8 cellular contexts compared by ENCODE assay signal in genomic region chr11:75351541-75352416, GRCh38. TPM values are rescaled to one million over a fixed set of nuclear protein-coding genes. Genes with fewer than 3 reads are reported as not detected.
A peak's percentile ranks its signal among the peaks of the same experiment; 100 is the strongest.
DNase-seq lines count a peak whose midpoint lies in the region; ATAC-seq, FAIRE-seq and TF ChIP-seq lines count a peak whose summit lies in the region.

Gene ARRB1 (minus strand): TSS chr11:75351661. CDS start chr11:75351607, 54 bp downstream.

- peak; percentile 96 for DNase-seq in 8988T
- DNase-seq in GM20000 (ENCODE audit: low spot score), result peak; percentile 73
- DNase-seq in RKO (ENCODE audit: low spot score), result peak; percentile 34
- DNase-seq in activated naive CD4-positive, alpha-beta T cell treated with Interleukin-2 at 50 U/mL for 16 hours, result peak; percentile 65
- DNase-seq in frontal cortex (ENCODE audit: low spot score in 2 of 2), result peak; percentile 83 to 84
- DNase-seq in upper lobe of left lung, result peak; percentile 74 to 95

- ATAC-seq in upper lobe of left lung (ENCODE audit: low FRiP score in 2 of 2) (peak; percentile 86), HG02642 (IDR thresholded peaks at IDR 0.05; ENCODE audit: poor library complexity, unreplicated experiment) (no peak)

- no peaks in the 10 kb centered on the region for H3K27me3 ChIP-seq in neutrophil
- no peaks in the 10 kb centered on the region for H3K27me3 ChIP-seq in upper lobe of left lung

- H3K9me3 ChIP-seq in neutrophil, result no peaks in the 10 kb centered on the region
- H3K9me3 ChIP-seq in upper lobe of left lung, result no peaks in the 10 kb centered on the region

- 0% methylated on average over 23 to 54 of the region's 95 CpGs for WGBS in upper lobe of left lung, 2 donors

- peaks cover 41 to 56% of the 10 kb centered on the region in 2 experiments for H3K4me1 ChIP-seq in neutrophil (ENCODE audit: control insufficient read depth in 1 of 2, insufficient read depth in 1 of 2, low read depth in 1 of 2, low read length in 1 of 2)
- H3K4me1 ChIP-seq in upper lobe of left lung, result peaks cover 42 to 68% (median 57%) of the 10 kb centered on the region in 4 donors

- TF ChIP-seq CTCF in GM20000 (IDR thresholded peaks at IDR 0.05; ENCODE audit: extremely low read depth, missing control alignments), result no peak
- TF ChIP-seq CTCF in neutrophil (IDR thresholded peaks at IDR 0.05), result peak; percentile 49
- TF ChIP-seq CTCF in upper lobe of left lung (IDR thresholded peaks at IDR 0.05), result peak in 4 of 6 experiments; percentile 3 to 19 (median 14)

- H3K27ac ChIP-seq in neutrophil (peak within 1 kb of the TSS; percentile 92), upper lobe of left lung (peak within 1 kb of the TSS; percentile 95 to 97 (median 96))

- H3K36me3 ChIP-seq in neutrophil (no peaks in the 10 kb centered on the region), upper lobe of left lung (no peaks in the 10 kb centered on the region)

- TF ChIP-seq EP300 in upper lobe of left lung (IDR thresholded peaks at IDR 0.05), result peak in 1 of 4 donors; percentile 26

- H3K4me3 ChIP-seq in neutrophil (ENCODE audit: low read depth in 1 of 2, low read length in 1 of 2) (peak within 1 kb of the TSS; percentile 75 to 95), upper lobe of left lung (peak within 1 kb of the TSS; percentile 83 to 93 (median 88))

- peak in 2 of 4 donors; percentile 39 to 69 for TF ChIP-seq POLR2A in upper lobe of left lung (IDR thresholded peaks at IDR 0.05)

- FAIRE-seq in frontal cortex (lab: Jason Lieb, UNC), result no peak

RNA-seq across cellular contexts. Expression of gene ARRB1, which starts in this region (rescaled TPM):
- total RNA-seq in frontal cortex, result 60.3 TPM
- 100 to 1,000 TPM; 119 to 235 (median 170) TPM for total RNA-seq in upper lobe of left lung

Comparison
In these comparisons a context has a peak if more than half of its experiments do, and no peak if none do; other contexts are left out.
1. DNase-seq: peak in every context shown above with its lines; median percentile 96 in 8988T; 84 in upper lobe of left lung; 84 in frontal cortex; 73 in GM20000; 65 in activated naive CD4-positive, alpha-beta T cell treated with Interleukin-2 at 50 U/mL for 16 hours; 34 in RKO.